8 cellular contexts compared by ENCODE assay signal in genomic region chrX:119468930-119469635, GRCh38. TPM values are rescaled to one million over a fixed set of nuclear protein-coding genes. Genes with fewer than 3 reads are reported as not detected.
DNase-seq lines count a peak whose midpoint lies in the region; ATAC-seq and TF ChIP-seq lines count a peak whose summit lies in the region.

No MANE protein-coding gene starts in this region.

- H3K27ac ChIP-seq in hepatocyte: peak overlapping the region; percentile 97

- peaks cover 6% of the 10 kb centered on the region for H3K79me2 ChIP-seq in hepatocyte

- H3K4me3 ChIP-seq in GM12875 (ENCODE audit: low read depth, low read length) (peak overlapping the region; percentile 66), hepatocyte (peak overlapping the region; percentile 85), retinal pigment epithelial cell (ENCODE audit: low read length) (peak overlapping the region; percentile 76)

- H3K4me1 ChIP-seq in hepatocyte (ENCODE audit: insufficient read depth): no peaks in the 10 kb centered on the region

- TF ChIP-seq CTCF in GM12875 (IDR thresholded peaks at IDR 0.05; ENCODE audit: borderline replicate concordance, insufficient read depth, low read depth, low read length) (peak; percentile 81), hepatocyte (IDR thresholded peaks at IDR 0.05; ENCODE audit: poor library complexity) (peak; percentile 59), retinal pigment epithelial cell (conservative IDR thresholded peaks at IDR 0.05; ENCODE audit: low read depth, low read length) (peak; percentile 53)

- peak overlapping the region; percentile 85 for H3K4me2 ChIP-seq in hepatocyte

- H3K9me3 ChIP-seq in hepatocyte (ENCODE audit: low read depth): no peaks in the 10 kb centered on the region

- 47% methylated on average over 59 of the region's 60 CpGs for WGBS in hepatocyte (ENCODE audit: low lambda C conversion rate, missing lambda C conversion rate)

- no peaks in the 10 kb centered on the region for H3K36me3 ChIP-seq in hepatocyte (replicated peaks; ENCODE audit: insufficient read depth, low read depth)

- no peaks in the 10 kb centered on the region for H3K9me2 ChIP-seq in hepatocyte (replicated peaks; ENCODE audit: insufficient read depth)

- peak; percentile 76 for ATAC-seq in HG02759 (IDR thresholded peaks at IDR 0.05; ENCODE audit: unreplicated experiment)

- peaks cover 3% of the 10 kb centered on the region for H4K20me1 ChIP-seq in hepatocyte (ENCODE audit: insufficient read depth, poor library complexity, severe bottlenecking)

- no peaks in the 10 kb centered on the region for H3K27me3 ChIP-seq in hepatocyte

- H2AFZ ChIP-seq in hepatocyte: peak overlapping the region; percentile 44

- peak; percentile 23 for DNase-seq in NCI-H1436 treated with DMSO at 0.1 percent for 48 hours (lab: John Stamatoyannopoulos, UW)
- DNase-seq in T-helper 2 cell: peak; percentile 77 to 90 (median 81)
- peak; percentile 2 to 84 (median 64) for DNase-seq in anterior cingulate cortex (lab: John Stamatoyannopoulos, UW)
- peak; percentile 93 for DNase-seq in hepatocyte (ENCODE audit: low spot score)
- no peak for DNase-seq in retinal pigment epithelial cell (ENCODE audit: low read depth)
- no peak for DNase-seq in OCI-M2 (lab: John Stamatoyannopoulos, UW; ENCODE audit: unreplicated experiment)

RNA-seq across cellular contexts. Expression of gene SLC25A5, which starts 0.8 kb away (rescaled TPM):
- 343 and 383 TPM in 2 replicates for total RNA-seq in hepatocyte
- polyA plus RNA-seq in hepatocyte: 248 and 282 TPM in 2 replicates

Comparison
In these comparisons a context has a peak if more than half of its experiments do, and no peak if none do; other contexts are left out.
1. DNase-seq: peak in NCI-H1436 treated with DMSO at 0.1 percent for 48 hours (single experiment), T-helper 2 cell (5 of 5), anterior cingulate cortex (58 of 58) and hepatocyte (single experiment); none in retinal pigment epithelial cell (single experiment) and OCI-M2 (single experiment).
2. Peak in every context shown above with its lines, with median percentiles within 50 percentile points of each other: H3K4me3 ChIP-seq and CTCF ChIP-seq.